ENCODE assay signal across 12 cellular contexts in genomic region chr12:22034709-22035506, GRCh38. TPM values are rescaled to one million over a fixed set of nuclear protein-coding genes. Genes with fewer than 3 reads are reported as not detected.
DNase-seq lines count a peak whose midpoint lies in the region; ATAC-seq, FAIRE-seq and TF ChIP-seq lines count a peak whose summit lies in the region.
"Had no signal": no experiment of that assay in that cellular context is flagged by ENCODE, and none has a peak within 500 bp of the region (broad histone marks: within the 10 kb centered on the region; RNA-seq: fewer than 3 reads in every experiment).

No MANE protein-coding gene starts in this region.

- TF ChIP-seq CTCF in brain microvascular endothelial cell (IDR thresholded peaks at IDR 0.05; ENCODE audit: low read depth, low read length, missing control alignments) (no peak), mucosa of descending colon (IDR thresholded peaks at IDR 0.05) (no peak)

- in situ Hi-C loops in brain microvascular endothelial cell (cut with HindIII; ENCODE audit: low pct_ligation_motif_present, low sequenced_read_pairs): no loop called here

- H3K36me3 ChIP-seq in brain microvascular endothelial cell (replicated peaks): no peaks in the 10 kb centered on the region
- H3K36me3 ChIP-seq in mucosa of descending colon (ENCODE audit: low read depth): no peaks in the 10 kb centered on the region
- H3K36me3 ChIP-seq: upper lobe of left lung had no signal

- H3K9me3 ChIP-seq in right cardiac atrium (ENCODE audit: control insufficient read depth, low read length): no peaks in the 10 kb centered on the region
- no peaks in the 10 kb centered on the region for H3K9me3 ChIP-seq in mucosa of descending colon
- H3K9me3 ChIP-seq: upper lobe of left lung had no signal

- H3K4me1 ChIP-seq in right cardiac atrium (ENCODE audit: control insufficient read depth, insufficient read depth, low read length): no peaks in the 10 kb centered on the region
- H3K4me1 ChIP-seq in mucosa of descending colon (ENCODE audit: low read depth): peaks cover 14% of the 10 kb centered on the region

- no peak for FAIRE-seq in HTR-8/SVneo (lab: Jason Lieb, UNC)

- DNase-seq in right cardiac atrium: no peak
- DNase-seq in Right ventricle myocardium superior: no peak
- DNase-seq in brain microvascular endothelial cell: peak; percentile 36
- peak in 1 of 3 donors; percentile 20 for DNase-seq in mucosa of descending colon
- no peak for DNase-seq in HTR-8/SVneo (ENCODE audit: insufficient read length, low spot score)
- DNase-seq in GM19240 (ENCODE audit: insufficient read length, low spot score): no peak
- DNase-seq: activated CD4-positive, CD25-positive, alpha-beta regulatory T cell treated with anti-CD3 and anti-CD28 coated beads, Interleukin-2, amount 50 U/mL, for 72 hours; NCI-H187 treated with DMSO at 0.1 percent for 48 hours; upper lobe of left lung had no signal

- no peak overlapping the region for H3K4me3 ChIP-seq in right cardiac atrium (ENCODE audit: low read length)
- H3K4me3 ChIP-seq in brain microvascular endothelial cell (ENCODE audit: low read depth, low read length): no peak overlapping the region
- no peak overlapping the region for H3K4me3 ChIP-seq in mucosa of descending colon
- H3K4me3 ChIP-seq: upper lobe of left lung had no signal

- H3K27me3 ChIP-seq in right cardiac atrium (ENCODE audit: control insufficient read depth, insufficient read depth): no peaks in the 10 kb centered on the region
- no peaks in the 10 kb centered on the region for H3K27me3 ChIP-seq in brain microvascular endothelial cell (replicated peaks)
- H3K27me3 ChIP-seq: upper lobe of left lung had no signal

- intact Hi-C loops in right cardiac atrium (cut with DNase I) (no loop called here), Right ventricle myocardium superior (cut with DNase I) (no loop called here), mucosa of descending colon (cut with DNase I, micrococcal nuclease) (no loop called here)

- WGBS in right cardiac atrium: 21% methylated on average over 4 of the region's 4 CpGs

- H3K27ac ChIP-seq in right cardiac atrium (ENCODE audit: low read length) (no peak overlapping the region), brain microvascular endothelial cell (no peak overlapping the region)
- H3K27ac ChIP-seq: upper lobe of left lung had no signal

- peak; percentile 36 to 50 for ATAC-seq in right cardiac atrium
- ATAC-seq in Right ventricle myocardium superior (ENCODE audit: poor library complexity): no peak
- peak; percentile 78 for ATAC-seq in mucosa of descending colon
- ATAC-seq in GM18870 (IDR thresholded peaks at IDR 0.05; ENCODE audit: unreplicated experiment): no peak
- no peak for ATAC-seq in GM18517 (IDR thresholded peaks at IDR 0.05; ENCODE audit: unreplicated experiment)
- ATAC-seq: esophagus mucosa had no signal

RNA-seq across cellular contexts. Expression of gene CMAS, which starts 11.1 kb away (rescaled TPM):
- total RNA-seq in right cardiac atrium (10 to 100 TPM; 43.2 to 60.0 (median 45.7) TPM), Right ventricle myocardium superior (35.1 TPM), mucosa of descending colon (100 to 1,000 TPM in 2 of 3 donors, 10 to 100 TPM in 1; 70.1 to 139 (median 121) TPM)
- 50.0 TPM for polyA plus RNA-seq in right cardiac atrium

Comparison
In these comparisons a context has a peak if more than half of its experiments do, and no peak if none do; other contexts are left out.
1. ATAC-seq: peak in right cardiac atrium (2 of 2) and mucosa of descending colon (single experiment); none in Right ventricle myocardium superior (single experiment), GM18870 (single experiment) and GM18517 (single experiment).